In the genomic region with DNA sequence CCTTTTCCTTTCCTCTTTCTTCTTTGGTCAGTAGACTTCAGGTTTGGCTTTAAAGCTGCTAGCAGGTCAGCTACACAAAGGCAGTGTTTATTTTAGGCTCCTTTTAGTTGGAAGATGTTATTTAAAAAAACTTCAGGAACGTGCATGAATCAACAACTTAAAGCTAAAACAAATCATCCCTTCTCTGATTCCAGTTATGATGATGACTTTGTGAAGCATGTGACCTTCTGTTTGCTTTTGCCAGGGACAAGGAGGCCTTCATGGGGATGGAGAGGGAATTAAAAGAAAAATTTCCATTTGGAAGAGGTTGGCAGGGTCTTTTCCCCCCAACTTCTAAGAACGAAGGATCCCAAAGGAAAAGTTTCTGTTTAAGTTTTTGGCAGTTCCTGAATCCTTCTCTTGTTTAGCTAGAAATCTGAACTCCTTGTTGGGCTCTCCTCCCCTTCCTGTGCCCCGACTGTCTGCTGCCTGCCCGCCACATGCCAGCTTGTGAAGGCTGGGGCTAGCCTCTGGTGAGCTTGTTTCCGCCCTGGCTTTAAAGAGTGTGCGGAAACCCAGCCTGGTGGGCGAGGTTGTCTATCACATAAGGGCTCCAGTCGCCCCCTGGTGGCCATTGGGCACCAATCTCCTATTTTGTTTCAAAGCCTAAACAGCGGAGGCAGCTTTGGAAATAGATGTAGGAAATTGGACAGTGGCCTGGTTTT, we compare ENCODE assay signal across 8 cellular contexts. TPM values are rescaled to one million over a fixed set of nuclear protein-coding genes. Genes with fewer than 3 reads are reported as not detected.
DNase-seq lines count a peak whose midpoint lies in the region; ATAC-seq and TF ChIP-seq lines count a peak whose summit lies in the region.

No MANE protein-coding gene starts in this region.

- H3K27me3 ChIP-seq in SU-DHL-6 (ENCODE audit: low read length) (no peaks in the 10 kb centered on the region), psoas muscle (ENCODE audit: insufficient read depth in 3 of 3, low read length in 2 of 3) (peaks cover 0 to 6% (median 0%) of the 10 kb centered on the region in 3 donors)

- peak overlapping the region; percentile 70 to 95 for H3K27ac Mint-ChIP-seq in activated naive CD4-positive, alpha-beta T cell treated with anti-CD3 and anti-CD28 coated beads, Interleukin-2, amount 50 U/mL, for 72 hours
- H3K27ac Mint-ChIP-seq in glutamatergic neuron (ENCODE audit: unreplicated experiment) = peak overlapping the region; percentile 15

- no peaks in the 10 kb centered on the region for H3K9me3 Mint-ChIP-seq in activated naive CD4-positive, alpha-beta T cell treated with anti-CD3 and anti-CD28 coated beads, Interleukin-2, amount 50 U/mL, for 72 hours
- no peaks in the 10 kb centered on the region for H3K9me3 Mint-ChIP-seq in glutamatergic neuron (ENCODE audit: unreplicated experiment)

- H3K36me3 ChIP-seq in SU-DHL-6 (ENCODE audit: low read length) (no peaks in the 10 kb centered on the region), psoas muscle (ENCODE audit: insufficient read depth in 1 of 2, low read depth in 1 of 2) (peaks cover 0 to 8% of the 10 kb centered on the region in 2 donors)

- H4K20me1 ChIP-seq in SU-DHL-6 (ENCODE audit: low read depth, low read length) = no peaks in the 10 kb centered on the region

- H3K4me1 Mint-ChIP-seq in glutamatergic neuron (ENCODE audit: low read depth, unreplicated experiment) = peaks cover 8% of the 10 kb centered on the region

- H3K27ac ChIP-seq in SU-DHL-6 (ENCODE audit: low read depth, low read length) (no peak overlapping the region), psoas muscle (no peak overlapping the region)

- no peaks in the 10 kb centered on the region for H3K79me2 ChIP-seq in SU-DHL-6 (ENCODE audit: insufficient read depth, low read length)

- H2AFZ ChIP-seq in SU-DHL-6 (ENCODE audit: low read depth, low read length, severe bottlenecking) = no peak overlapping the region

- no peaks in the 10 kb centered on the region for H3F3A ChIP-seq in SU-DHL-6 (ENCODE audit: insufficient read depth)

- H3K9ac ChIP-seq in SU-DHL-6 (ENCODE audit: low read length) = no peak overlapping the region

- no peak overlapping the region for H3K4me3 Mint-ChIP-seq in glutamatergic neuron (ENCODE audit: unreplicated experiment)

- intact Hi-C loops in psoas muscle (cut with DNase I) = no loop called here

- TF ChIP-seq CTCF in SU-DHL-6 (IDR thresholded peaks at IDR 0.05; ENCODE audit: insufficient read depth, low read length, poor library complexity, severe bottlenecking) = peak; percentile 91
- TF ChIP-seq CTCF in glutamatergic neuron (IDR thresholded peaks at IDR 0.05; ENCODE audit: partially characterized antibody, unreplicated experiment) = peak; percentile 96
- peak; percentile 74 for TF ChIP-seq CTCF in psoas muscle (IDR thresholded peaks at IDR 0.05)

- no peaks in the 10 kb centered on the region for H3K9me2 ChIP-seq in SU-DHL-6 (replicated peaks; ENCODE audit: insufficient read depth, low read length)

- peak; percentile 95 to 98 for ATAC-seq in activated naive CD4-positive, alpha-beta T cell treated with anti-CD3 and anti-CD28 coated beads, Interleukin-2, amount 50 U/mL, for 72 hours
- ATAC-seq in psoas muscle = peak in 3 of 4 donors; percentile 65 to 85 (median 69)

- H3K9me3 ChIP-seq in SU-DHL-6 (ENCODE audit: insufficient read depth, low read length) = no peaks in the 10 kb centered on the region
- H3K9me3 ChIP-seq in psoas muscle = no peaks in the 10 kb centered on the region

- peaks cover 7% of the 10 kb centered on the region for H3K27me3 Mint-ChIP-seq in glutamatergic neuron (ENCODE audit: unreplicated experiment)

- peaks cover 24 to 37% of the 10 kb centered on the region in 2 donors for H3K36me3 Mint-ChIP-seq in activated naive CD4-positive, alpha-beta T cell treated with anti-CD3 and anti-CD28 coated beads, Interleukin-2, amount 50 U/mL, for 72 hours
- peaks cover 9% of the 10 kb centered on the region for H3K36me3 Mint-ChIP-seq in glutamatergic neuron (ENCODE audit: unreplicated experiment)

- no peak overlapping the region for H3K4me3 ChIP-seq in SU-DHL-6 (ENCODE audit: insufficient read depth, low read length, poor library complexity, severe bottlenecking)
- no peak overlapping the region for H3K4me3 ChIP-seq in psoas muscle

- DNase-seq in NCI-H524 (lab: John Stamatoyannopoulos, UW) = peak; percentile 24 to 73
- no peak for DNase-seq in NCI-H524 treated with DMSO at 0.1 percent for 48 hours (lab: John Stamatoyannopoulos, UW)
- peak; percentile 69 for DNase-seq in MV-4-11 (lab: John Stamatoyannopoulos, UW)
- peak; percentile 84 to 91 for DNase-seq in activated naive CD4-positive, alpha-beta T cell treated with anti-CD3 and anti-CD28 coated beads, Interleukin-2, amount 50 U/mL, for 72 hours (ENCODE audit: low spot score in 2 of 2)
- peak; percentile 91 for DNase-seq in glutamatergic neuron
- DNase-seq in psoas muscle = peak; percentile 88 to 91
- DNase-seq in ureter (ENCODE audit: low spot score) = peak; percentile 74

- no peak overlapping the region for H3K4me2 ChIP-seq in SU-DHL-6 (ENCODE audit: low read depth, low read length, poor library complexity, severe bottlenecking)

- H3K4me1 ChIP-seq in psoas muscle = peaks cover 4% of the 10 kb centered on the region

- WGBS in psoas muscle, 3 donors = 15 to 19% (median 16%) methylated on average over 9 of the region's 9 CpGs

RNA-seq across cellular contexts. Expression of a gene that starts 9.5 kb away (rescaled TPM):
- 10 to 100 TPM; 48.0 to 56.1 TPM for total RNA-seq in activated naive CD4-positive, alpha-beta T cell treated with anti-CD3 and anti-CD28 coated beads, Interleukin-2, amount 50 U/mL, for 72 hours
- total RNA-seq in glutamatergic neuron (ENCODE audit: unreplicated experiment) = 68.7 TPM
- total RNA-seq in psoas muscle = 1 to 10 TPM; 3.6 to 5.8 (median 4.0) TPM
- polyA plus RNA-seq in psoas muscle = 1 to 10 TPM; 1.3 to 3.4 (median 2.2) TPM
- total RNA-seq in ureter = 40.7 TPM

RNA-seq across cellular contexts. Expression of a gene that starts 13.9 kb away (rescaled TPM):
- not detected for total RNA-seq in activated naive CD4-positive, alpha-beta T cell treated with anti-CD3 and anti-CD28 coated beads, Interleukin-2, amount 50 U/mL, for 72 hours
- total RNA-seq in glutamatergic neuron (ENCODE audit: unreplicated experiment) (not detected), psoas muscle (not detected), ureter (not detected)
- under 1 TPM in 1 of 3 donors, not detected in 2; 0.04 TPM for polyA plus RNA-seq in psoas muscle
